1 cellular context compared by ENCODE assay signal in genomic region chr13:107339209-107339608, GRCh38.
TF ChIP-seq lines count a peak whose summit lies in the region.

No MANE protein-coding gene starts in this region.

TF ChIP-seq in WTC11, 78 proteins besides CTCF, POLR2A, EP300 and RAD21 (continued from another document):
- TF ChIP-seq ZSCAN18 (CRISPR knock-in tag; IDR thresholded peaks at IDR 0.05) = no peak
- TF ChIP-seq FOXJ3 (CRISPR knock-in tag; IDR thresholded peaks at IDR 0.05; ENCODE audit: borderline replicate concordance) = no peak
- no peak for TF ChIP-seq ZNF425 (CRISPR knock-in tag; conservative IDR thresholded peaks at IDR 0.05)
- TF ChIP-seq USF2 (CRISPR knock-in tag; IDR thresholded peaks at IDR 0.05) = no peak
- no peak for TF ChIP-seq USF1 (CRISPR knock-in tag; IDR thresholded peaks at IDR 0.05)
- no peak for TF ChIP-seq ATF3 (CRISPR knock-in tag; conservative IDR thresholded peaks at IDR 0.05)
- TF ChIP-seq RELA (CRISPR knock-in tag; IDR thresholded peaks at IDR 0.05; ENCODE audit: borderline replicate concordance) = no peak
- TF ChIP-seq TP53 (CRISPR knock-in tag; IDR thresholded peaks at IDR 0.05) = no peak
